In genomic region chr2:86764661-86765307, GRCh38 we compare ENCODE assay signal across 8 cellular contexts. TPM values are rescaled to one million over a fixed set of nuclear protein-coding genes. Genes with fewer than 3 reads are reported as not detected.
DNase-seq lines count a peak whose midpoint lies in the region; ATAC-seq, FAIRE-seq and TF ChIP-seq lines count a peak whose summit lies in the region.

No MANE protein-coding gene starts in this region.

- H3K9me3 Mint-ChIP-seq in CD14-positive monocyte, result no peaks in the 10 kb centered on the region
- H3K9me3 Mint-ChIP-seq in naive thymus-derived CD4-positive, alpha-beta T cell, result no peaks in the 10 kb centered on the region

- FAIRE-seq in GM18507 (lab: Jason Lieb, UNC), result peak; percentile 83

- CTCF ChIA-PET in naive thymus-derived CD4-positive, alpha-beta T cell (lab: Charles Lee), result interaction anchor here (0.6 to 3.5 kb wide), 7 partner anchors 11 to 543 kb away, joined by 3 to 14 read pairs (median 5); no protein-coding TSS in a partner anchor

- no peak for TF ChIP-seq POLR2A in erythroblast (IDR thresholded peaks at IDR 0.05; ENCODE audit: low read length)

- H3K4me3 Mint-ChIP-seq in CD14-positive monocyte, result no peak overlapping the region
- H3K4me3 Mint-ChIP-seq in naive thymus-derived CD4-positive, alpha-beta T cell, result no peak overlapping the region

- intact Hi-C loops in CD14-positive monocyte (cut with micrococcal nuclease), result no loop called here
- intact Hi-C loops in naive thymus-derived CD4-positive, alpha-beta T cell (cut with micrococcal nuclease), result loop anchor here (1.0 to 2.0 kb wide), 3 partner anchors 44 to 246 kb away; no protein-coding TSS in a partner anchor

- H3K27me3 Mint-ChIP-seq in CD14-positive monocyte (ENCODE audit: low read depth in 3 of 3), result peaks cover 0 to 4% (median 0%) of the 10 kb centered on the region in 3 donors
- no peaks in the 10 kb centered on the region for H3K27me3 Mint-ChIP-seq in naive thymus-derived CD4-positive, alpha-beta T cell

- peaks cover 6% of the 10 kb centered on the region for H3K4me1 Mint-ChIP-seq in CD14-positive monocyte
- H3K4me1 Mint-ChIP-seq in naive thymus-derived CD4-positive, alpha-beta T cell, result peaks cover 3 to 26% (median 22%) of the 10 kb centered on the region in 7 donors

- H3K27me3 ChIP-seq in naive thymus-derived CD4-positive, alpha-beta T cell (ENCODE audit: control insufficient read depth in 2 of 2, insufficient read depth in 2 of 2, low read length in 2 of 2), result no peaks in the 10 kb centered on the region

- POLR2A ChIA-PET in naive thymus-derived CD4-positive, alpha-beta T cell (lab: Charles Lee), result no interaction called here

- H3K36me3 ChIP-seq in naive thymus-derived CD4-positive, alpha-beta T cell (ENCODE audit: control insufficient read depth in 2 of 3, insufficient read depth in 3 of 3, low read length in 3 of 3), result peaks cover 0 to 55% (median under 1%) of the 10 kb centered on the region in 3 experiments

- DNase-seq in CD14-positive monocyte (ENCODE audit: low spot score), result no peak
- DNase-seq in GM18507 (ENCODE audit: extremely low spot score, insufficient read length, low read depth), result peak; percentile 12
- DNase-seq in KBM-7, result peak; percentile 71
- peak; percentile 59 for DNase-seq in SW480 (ENCODE audit: low spot score)
- DNase-seq in erythroblast (lab: John Stamatoyannopoulos, UW), result peak; percentile 57 to 70
- peak in 5 of 9 donors; percentile 22 to 47 (median 29) for DNase-seq in naive thymus-derived CD4-positive, alpha-beta T cell
- DNase-seq in HuH-7.5 (ENCODE audit: low spot score), result no peak
- DNase-seq in mesenteric fat pad (ENCODE audit: low spot score), result no peak

- H3K27ac ChIP-seq in naive thymus-derived CD4-positive, alpha-beta T cell (ENCODE audit: low read depth, low read length), result no peak overlapping the region

- peaks cover 0 to 3% of the 10 kb centered on the region in 2 donors for H3K4me1 ChIP-seq in naive thymus-derived CD4-positive, alpha-beta T cell (ENCODE audit: control insufficient read depth in 2 of 2, insufficient read depth in 2 of 2, low read length in 2 of 2)

- H3K27ac Mint-ChIP-seq in CD14-positive monocyte, result peak overlapping the region in 1 of 7 donors; percentile 15
- peak overlapping the region in 3 of 9 donors; percentile 3 to 59 (median 3) for H3K27ac Mint-ChIP-seq in naive thymus-derived CD4-positive, alpha-beta T cell

- peaks cover 51 to 56% of the 10 kb centered on the region in 2 donors for H3K36me3 Mint-ChIP-seq in CD14-positive monocyte
- peaks cover 0 to 34% (median 4%) of the 10 kb centered on the region in 5 donors for H3K36me3 Mint-ChIP-seq in naive thymus-derived CD4-positive, alpha-beta T cell

- TF ChIP-seq CTCF in CD14-positive monocyte (IDR thresholded peaks at IDR 0.05), result peak; percentile 65

- no peaks in the 10 kb centered on the region for H3K9me3 ChIP-seq in naive thymus-derived CD4-positive, alpha-beta T cell (ENCODE audit: control insufficient read depth in 2 of 3, low read length in 3 of 3)

- peak; percentile 74 for ATAC-seq in naive thymus-derived CD4-positive, alpha-beta T cell

- in situ Hi-C loops in KBM-7 (cut with MboI; ENCODE audit: low pct_unique_long_range_greater_than_20kb, low sequenced_read_pairs), result no loop called here

- H3K4me3 ChIP-seq in naive thymus-derived CD4-positive, alpha-beta T cell (ENCODE audit: low read length), result no peak overlapping the region

RNA-seq across cellular contexts. Expression of gene CD8A, which starts 25.9 kb away (rescaled TPM):
- polyA plus RNA-seq in CD14-positive monocyte, result 1 to 10 TPM in 1 of 2 donors, under 1 TPM in 1; 0.88 to 1.1 TPM
- 10 to 100 TPM in 1 of 5 experiments, 1 to 10 TPM in 4; 1.4 to 56.0 (median 2.0) TPM for total RNA-seq in naive thymus-derived CD4-positive, alpha-beta T cell
- polyA plus RNA-seq in naive thymus-derived CD4-positive, alpha-beta T cell, result under 1 TPM; 0.16 to 0.76 TPM
- total RNA-seq in mesenteric fat pad, result 2.8 TPM

RNA-seq across cellular contexts. Expression of gene RMND5A, which starts 44.7 kb away (rescaled TPM):
- polyA plus RNA-seq in CD14-positive monocyte, result 10 to 100 TPM; 18.5 to 18.9 TPM
- 10 to 100 TPM; 24.3 to 42.5 (median 32.0) TPM for total RNA-seq in naive thymus-derived CD4-positive, alpha-beta T cell
- polyA plus RNA-seq in naive thymus-derived CD4-positive, alpha-beta T cell, result 10 to 100 TPM; 13.0 to 13.9 TPM
- 30.9 TPM for total RNA-seq in mesenteric fat pad

Comparison
In these comparisons a context has a peak if more than half of its experiments do, and no peak if none do; other contexts are left out.
1. DNase-seq: peak in GM18507 (single experiment), KBM-7 (single experiment), SW480 (single experiment), erythroblast (2 of 2) and naive thymus-derived CD4-positive, alpha-beta T cell (5 of 9); none in CD14-positive monocyte (single experiment), HuH-7.5 (single experiment) and mesenteric fat pad (single experiment).
2. intact Hi-C loops: an anchor here in naive thymus-derived CD4-positive, alpha-beta T cell (1.0 to 2.0 kb wide); none called in CD14-positive monocyte.